9 cellular contexts compared by ENCODE assay signal in genomic region chr7:3200504-3200903, GRCh38.
A peak's percentile ranks its signal among the peaks of the same experiment; 100 is the strongest.
DNase-seq lines count a peak whose midpoint lies in the region; ATAC-seq, FAIRE-seq and TF ChIP-seq lines count a peak whose summit lies in the region.
"Had no signal": no experiment of that assay in that cellular context is flagged by ENCODE, and none has a peak within 500 bp of the region (broad histone marks: within the 10 kb centered on the region; RNA-seq: fewer than 3 reads in every experiment).

No MANE protein-coding gene starts in this region.

- H3K4me1 ChIP-seq in cardiac muscle cell (ENCODE audit: low read depth), result no peaks in the 10 kb centered on the region

- no peaks in the 10 kb centered on the region for H3K27me3 ChIP-seq in cardiac muscle cell

- no peak overlapping the region for H3K27ac Mint-ChIP-seq in stimulated activated effector memory CD8-positive, alpha-beta T cell treated with anti-CD3 and anti-CD28 coated beads, Interleukin-12 subunit alpha, Interleukin-12 subunit beta, amount 100 ng/mL, for 72 hours

- FAIRE-seq in frontal cortex (lab: Jason Lieb, UNC), result no peak

- no peaks in the 10 kb centered on the region for H3K4me1 Mint-ChIP-seq in stimulated activated effector memory CD8-positive, alpha-beta T cell treated with anti-CD3 and anti-CD28 coated beads, Interleukin-12 subunit alpha, Interleukin-12 subunit beta, amount 100 ng/mL, for 72 hours

- DNase-seq in cardiac muscle cell (ENCODE audit: low read depth in 1 of 2, low spot score in 1 of 2) (peak; percentile 39 to 81), Right ventricle myocardium inferior (ENCODE audit: missing footprints) (no peak), RPMI7951 (ENCODE audit: low read depth) (peak; percentile 83), glomerular endothelial cell (ENCODE audit: extremely low read depth, low read depth, low spot score) (peak; percentile 12), mesenteric fat pad (ENCODE audit: low spot score) (no peak), frontal cortex (ENCODE audit: low spot score in 2 of 2) (no peak)
- DNase-seq in stimulated activated effector memory CD8-positive, alpha-beta T cell treated with anti-CD3 and anti-CD28 coated beads, Interleukin-12 subunit alpha, Interleukin-12 subunit beta, amount 100 ng/mL, for 72 hours (ENCODE audit: low spot score in 2 of 2), result peak in 1 of 2 donors; percentile 52
- DNase-seq: activated T-cell treated with anti-CD3 and anti-CD28 coated beads, Interleukin-2, amount 50 U/mL, for 4 hours had no signal

- no peaks in the 10 kb centered on the region for H3K36me3 Mint-ChIP-seq in stimulated activated effector memory CD8-positive, alpha-beta T cell treated with anti-CD3 and anti-CD28 coated beads, Interleukin-12 subunit alpha, Interleukin-12 subunit beta, amount 100 ng/mL, for 72 hours

- no peak overlapping the region for H3K27ac ChIP-seq in cardiac muscle cell

- H3K4me3 ChIP-seq in cardiac muscle cell, result no peak overlapping the region

- H3K9me3 Mint-ChIP-seq in stimulated activated effector memory CD8-positive, alpha-beta T cell treated with anti-CD3 and anti-CD28 coated beads, Interleukin-12 subunit alpha, Interleukin-12 subunit beta, amount 100 ng/mL, for 72 hours, result peaks cover 3% of the 10 kb centered on the region

- H3K36me3 ChIP-seq in cardiac muscle cell, result no peaks in the 10 kb centered on the region

- H3K4me3 Mint-ChIP-seq in stimulated activated effector memory CD8-positive, alpha-beta T cell treated with anti-CD3 and anti-CD28 coated beads, Interleukin-12 subunit alpha, Interleukin-12 subunit beta, amount 100 ng/mL, for 72 hours, result no peak overlapping the region
- H3K4me3 Mint-ChIP-seq: activated T-cell treated with anti-CD3 and anti-CD28 coated beads, Interleukin-2, amount 50 U/mL, for 4 hours had no signal

- ATAC-seq in Right ventricle myocardium inferior, result no peak
- peak; percentile 51 for ATAC-seq in stimulated activated effector memory CD8-positive, alpha-beta T cell treated with anti-CD3 and anti-CD28 coated beads, Interleukin-12 subunit alpha, Interleukin-12 subunit beta, amount 100 ng/mL, for 72 hours
- ATAC-seq in GM19452 (IDR thresholded peaks at IDR 0.05; ENCODE audit: unreplicated experiment), result no peak

- intact Hi-C loops in Right ventricle myocardium inferior (cut with DNase I), result no loop called here

- peak; percentile 85 for TF ChIP-seq CTCF in cardiac muscle cell (IDR thresholded peaks at IDR 0.05; ENCODE audit: low read depth, low read length)

- no peaks in the 10 kb centered on the region for H3K9me3 ChIP-seq in cardiac muscle cell (ENCODE audit: low read depth)

Comparison
In these comparisons a context has a peak if more than half of its experiments do, and no peak if none do; other contexts are left out.
1. DNase-seq: peak in cardiac muscle cell (2 of 2), RPMI7951 (single experiment) and glomerular endothelial cell (single experiment); none in Right ventricle myocardium inferior (single experiment), mesenteric fat pad (single experiment) and frontal cortex (0 of 2).